ENCODE assay signal across 7 cellular contexts in genomic region chr1:156502749-156503671, GRCh38. TPM values are rescaled to one million over a fixed set of nuclear protein-coding genes. Genes with fewer than 3 reads are reported as not detected.
DNase-seq lines count a peak whose midpoint lies in the region; ATAC-seq, FAIRE-seq and TF ChIP-seq lines count a peak whose summit lies in the region.

No MANE protein-coding gene starts in this region.

- H3K4me3 ChIP-seq in OCI-LY7 (ENCODE audit: low read depth, low read length, poor library complexity, severe bottlenecking) (peak overlapping the region; percentile 58), bronchial epithelial cell (ENCODE audit: low read depth, low read length) (peak overlapping the region; percentile 28), skeletal muscle tissue (ENCODE audit: low read length in 3 of 3) (peak overlapping the region; percentile 75 to 80 (median 79))

- no peak for FAIRE-seq in bronchial epithelial cell (lab: Jason Lieb, UNC)

- intact Hi-C loops in OCI-LY7 (cut with micrococcal nuclease; ENCODE audit: unreplicated experiment) = loop anchor here (5.0 to 10.0 kb wide), 2 partner anchors 252 to 346 kb away; partner anchors contain the start of gene HDGF

- H3K27me3 ChIP-seq in bronchial epithelial cell (ENCODE audit: control insufficient read depth, insufficient read depth, low read length) (no peaks in the 10 kb centered on the region), skeletal muscle tissue (ENCODE audit: control insufficient read depth in 3 of 3, insufficient read depth in 3 of 3, low read length in 3 of 3) (no peaks in the 10 kb centered on the region)

- H3K4me1 ChIP-seq in OCI-LY7 (ENCODE audit: insufficient read depth, low read length, poor library complexity, severe bottlenecking) (peaks cover 65% of the 10 kb centered on the region), skeletal muscle tissue (ENCODE audit: control insufficient read depth in 3 of 3, insufficient read depth in 3 of 3, low read length in 3 of 3) (peaks cover 50 to 63% (median 51%) of the 10 kb centered on the region in 3 donors)

- H3K79me2 ChIP-seq in OCI-LY7 (ENCODE audit: insufficient read depth, low read depth, low read length) = peaks cover 46% of the 10 kb centered on the region

- peaks cover 72 to 75% of the 10 kb centered on the region in 2 donors for H3K4me1 Mint-ChIP-seq in immature natural killer cell

- ATAC-seq in HG02885 (IDR thresholded peaks at IDR 0.05; ENCODE audit: poor library complexity, unreplicated experiment) (no peak), HG03342 (IDR thresholded peaks at IDR 0.05; ENCODE audit: unreplicated experiment) (no peak)

- H3K36me3 ChIP-seq in OCI-LY7 (ENCODE audit: insufficient read depth, low read length) (peaks cover 21% of the 10 kb centered on the region), bronchial epithelial cell (ENCODE audit: control insufficient read depth, insufficient read depth, low read length) (no peaks in the 10 kb centered on the region), skeletal muscle tissue (ENCODE audit: control insufficient read depth in 3 of 3, insufficient read depth in 3 of 3, low read length in 3 of 3) (peaks cover 0 to 4% (median 0%) of the 10 kb centered on the region in 3 donors)

- H3K4me3 Mint-ChIP-seq in immature natural killer cell = peak overlapping the region; percentile 71 to 96 (median 86)

- H3K9me3 ChIP-seq in OCI-LY7 (ENCODE audit: low read length) (no peaks in the 10 kb centered on the region), skeletal muscle tissue (ENCODE audit: control insufficient read depth in 3 of 3, low read length in 3 of 3) (no peaks in the 10 kb centered on the region)

- no peaks in the 10 kb centered on the region for H4K20me1 ChIP-seq in OCI-LY7 (ENCODE audit: insufficient read depth, low read length)

- H3K9me3 Mint-ChIP-seq in immature natural killer cell = no peaks in the 10 kb centered on the region

- DNase-seq in H4 (ENCODE audit: low spot score) (peak; percentile 95), OCI-LY7 (ENCODE audit: low spot score) (peak; percentile 30), bronchial epithelial cell (ENCODE audit: low read depth) (peak; percentile 97), immature natural killer cell (no peak)

- H3K27ac ChIP-seq in OCI-LY7 (ENCODE audit: low read depth, low read length, poor library complexity, severe bottlenecking) (peak overlapping the region; percentile 98), skeletal muscle tissue (ENCODE audit: low read depth, low read length) (peak overlapping the region; percentile 100)

- peak overlapping the region; percentile 98 to 100 (median 99) for H3K27ac Mint-ChIP-seq in immature natural killer cell

- CTCF ChIA-PET in OCI-LY7 (lab: Charles Lee; ENCODE audit: unreplicated experiment) = interaction anchor here (0.9 to 2.9 kb wide), 3 partner anchors 12 to 88 kb away, joined by 3 to 27 read pairs (median 3); partner anchors contain the start of gene NAXE

- BruUV-seq in OCI-LY7 (replicated peaks; lab: Mats Ljungman, UMichigan) = no TSS peak

- H3K9ac ChIP-seq in skeletal muscle tissue (ENCODE audit: low read depth in 1 of 3, low read length in 3 of 3) = peak overlapping the region; percentile 81 to 97 (median 84)

- H3K27me3 Mint-ChIP-seq in immature natural killer cell (ENCODE audit: low read depth in 3 of 3) = peaks cover 19 to 34% (median 28%) of the 10 kb centered on the region in 3 donors

- no peak for TF ChIP-seq CTCF in OCI-LY7 (conservative IDR thresholded peaks at IDR 0.05; ENCODE audit: low read length)
- TF ChIP-seq CTCF in bronchial epithelial cell (IDR thresholded peaks at IDR 0.05; ENCODE audit: insufficient read depth, low read length, severe bottlenecking) = no peak

- H3K9me2 ChIP-seq in OCI-LY7 (ENCODE audit: insufficient read depth, low read length) = no peaks in the 10 kb centered on the region

- peak overlapping the region; percentile 76 for H3K4me2 ChIP-seq in OCI-LY7 (ENCODE audit: low read length)

- POLR2A ChIA-PET in OCI-LY7 (lab: Charles Lee) = interaction anchor here (0.9 to 8.9 kb wide), 6 partner anchors 12 to 88 kb away, joined by 3 to 179 read pairs (median 6); partner anchors contain the start of gene NAXE

- no peak overlapping the region; the same call in 1 of the 2 replicates for H2AFZ ChIP-seq in OCI-LY7 (ENCODE audit: low read length)

- H3K36me3 Mint-ChIP-seq in immature natural killer cell = no peaks in the 10 kb centered on the region

RNA-seq across cellular contexts. Expression of gene MEF2D, which starts 2.4 kb away (rescaled TPM):
- 3.9 and 7.9 TPM in 2 replicates for total RNA-seq in H4 (2014; rRNA removed; shearing (Covaris generic))
- total RNA-seq in OCI-LY7 (2014; rRNA removed; shearing (Covaris generic)) = 23.4 and 42.7 TPM in 2 replicates
- total RNA-seq in OCI-LY7 (2022) = 92.3 and 101 TPM in 2 replicates
- 1.3 and 4.9 TPM in 2 replicates for total RNA-seq in bronchial epithelial cell
- polyA plus RNA-seq in immature natural killer cell = 10 to 100 TPM in 1 of 3 donors, 1 to 10 TPM in 2; 5.0 to 22.8 (median 6.0) TPM
- total RNA-seq in skeletal muscle tissue = 7.8 TPM

Comparison
In these comparisons a context has a peak if more than half of its experiments do, and no peak if none do; other contexts are left out.
1. DNase-seq: peak in H4 (single experiment), OCI-LY7 (single experiment) and bronchial epithelial cell (single experiment); none in immature natural killer cell (0 of 3).
2. H3K4me3 ChIP-seq: peak in every context shown above with its lines; median percentile 79 in skeletal muscle tissue; 58 in OCI-LY7; 28 in bronchial epithelial cell.